ENCODE assay signal across 9 cellular contexts in the genomic region with DNA sequence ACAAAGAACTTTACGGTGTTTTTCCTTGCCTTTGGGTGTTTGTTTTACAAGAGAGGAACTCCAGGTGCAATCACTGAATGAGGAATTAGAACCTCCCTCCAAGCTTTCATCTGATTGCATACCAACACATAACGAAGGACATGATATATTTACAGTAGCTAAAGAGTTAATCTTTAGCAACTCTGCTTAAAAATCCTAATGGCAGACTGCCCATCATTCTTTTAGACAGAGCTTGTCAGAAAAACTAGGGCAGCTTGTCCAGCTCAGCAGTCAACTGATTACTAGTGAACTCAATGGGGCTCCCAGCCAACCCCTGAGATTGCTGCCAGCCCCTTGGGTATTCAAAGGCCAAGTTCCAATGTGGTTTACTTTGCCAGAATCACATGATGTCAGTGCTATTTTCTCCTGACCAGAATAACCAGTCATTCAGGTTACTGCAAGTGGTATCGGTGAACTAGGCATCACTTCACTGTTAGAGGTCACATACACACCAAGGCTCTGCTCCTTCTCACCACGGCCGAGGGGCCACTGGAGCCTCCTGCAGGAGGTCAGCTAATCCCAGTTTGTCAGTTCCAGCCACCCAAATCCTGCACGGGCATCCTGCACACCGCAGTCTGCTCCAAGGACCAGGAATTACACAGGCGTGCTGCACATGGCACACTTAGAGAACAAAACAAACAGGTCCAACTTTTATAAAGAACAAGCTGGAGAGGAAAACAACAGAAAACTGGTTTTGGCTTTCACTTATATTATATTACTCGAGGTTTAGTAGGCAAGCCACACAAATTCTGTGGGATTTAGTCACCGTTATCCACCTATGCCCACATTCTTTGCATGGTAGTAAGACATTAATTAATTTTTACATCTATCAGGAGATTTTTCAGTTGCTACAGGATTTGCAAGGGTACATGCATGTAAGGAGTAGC.
A peak's percentile ranks its signal among the peaks of the same experiment; 100 is the strongest.
DNase-seq lines count a peak whose midpoint lies in the region; ATAC-seq and TF ChIP-seq lines count a peak whose summit lies in the region.
"Had no signal": no experiment of that assay in that cellular context is flagged by ENCODE, and none has a peak within 500 bp of the region (broad histone marks: within the 10 kb centered on the region; RNA-seq: fewer than 3 reads in every experiment).

No MANE protein-coding gene starts in this region.

- H3K14ac ChIP-seq in IMR-90 (replicated peaks; ENCODE audit: low read depth, low read length) = no peak overlapping the region

- no peaks in the 10 kb centered on the region for H3K9me1 ChIP-seq in IMR-90 (ENCODE audit: insufficient read depth, low read length)

- no peak overlapping the region for H2AK5ac ChIP-seq in IMR-90 (ENCODE audit: low read depth, low read length)

- TF ChIP-seq POLR2A in IMR-90 (IDR thresholded peaks at IDR 0.05; ENCODE audit: low read depth, low read length) = no peak

- TF ChIP-seq CTCF in A673 (conservative IDR thresholded peaks at IDR 0.05; ENCODE audit: low read depth, low read length) (no peak), IMR-90 (conservative IDR thresholded peaks at IDR 0.05; ENCODE audit: low read depth, low read length) (no peak), brain microvascular endothelial cell (IDR thresholded peaks at IDR 0.05; ENCODE audit: low read depth, low read length, missing control alignments) (no peak)

- no peak overlapping the region for H2AK9ac ChIP-seq in IMR-90 (replicated peaks; ENCODE audit: low read depth, low read length, poor library complexity)

- CTCF ChIA-PET in A673 (lab: Charles Lee) = no interaction called here
- CTCF ChIA-PET in IMR-90 (lab: Yijun Ruan, JAX) = no interaction called here
- CTCF ChIA-PET in activated naive CD4-positive, alpha-beta T cell treated with anti-CD3 and anti-CD28 coated beads, Interleukin-2, amount 10 ng/mL, durations not matched to agents 7 days and 5 days (lab: Charles Lee) = no interaction called here
- CTCF ChIA-PET in activated CD8-positive, alpha-beta T cell treated with anti-CD3 and anti-CD28 coated beads, Interleukin-2, amount 10 ng/mL, durations not matched to agents 7 days and 5 days (lab: Charles Lee) = no interaction called here

- no peak overlapping the region for H2BK120ac ChIP-seq in IMR-90 (ENCODE audit: low read depth, low read length)

- H3K27ac Mint-ChIP-seq in activated naive CD4-positive, alpha-beta T cell treated with anti-CD3 and anti-CD28 coated beads, Interleukin-2, amount 10 ng/mL, durations not matched to agents 7 days and 5 days = no peak overlapping the region
- H3K27ac Mint-ChIP-seq in activated CD8-positive, alpha-beta T cell treated with anti-CD3 and anti-CD28 coated beads, Interleukin-2, amount 10 ng/mL, durations not matched to agents 7 days and 5 days = no peak overlapping the region

- intact Hi-C loops in A673 (cut with micrococcal nuclease; ENCODE audit: unreplicated experiment) = no loop called here
- intact Hi-C loops in IMR-90 (cut with micrococcal nuclease) = loop anchor here (10.0 kb wide), 1 partner anchor 163 kb away; no protein-coding TSS in a partner anchor

- peak; percentile 63 for ATAC-seq in IMR-90 (ENCODE audit: low read depth)
- no peak for ATAC-seq in activated CD8-positive, alpha-beta T cell treated with anti-CD3 and anti-CD28 coated beads, Interleukin-2, amount 10 ng/mL, durations not matched to agents 7 days and 5 days

- H3K4me3 ChIP-seq in A673 (ENCODE audit: low read depth, low read length, poor library complexity, severe bottlenecking) (no peak overlapping the region), IMR-90 (ENCODE audit: insufficient read depth, low read depth, low read length) (no peak overlapping the region), brain microvascular endothelial cell (ENCODE audit: low read depth, low read length) (no peak overlapping the region), subcutaneous abdominal adipose tissue (ENCODE audit: low read depth in 1 of 5, low read length in 5 of 5) (peak overlapping the region; percentile 4 to 51 (median 42))

- H3K4ac ChIP-seq in IMR-90 (ENCODE audit: low read depth, low read length) = no peak overlapping the region

- H3K27ac ChIP-seq in A673 (ENCODE audit: low read depth, low read length, poor library complexity, severe bottlenecking) (no peak overlapping the region), IMR-90 (ENCODE audit: insufficient read depth, low read length) (no peak overlapping the region), brain microvascular endothelial cell (peak overlapping the region; percentile 14), subcutaneous abdominal adipose tissue (ENCODE audit: low read depth, low read length) (peak overlapping the region; percentile 84)

- no peak overlapping the region for H3K18ac ChIP-seq in IMR-90 (ENCODE audit: low read depth, low read length)

- no peaks in the 10 kb centered on the region for H3K9me3 Mint-ChIP-seq in activated naive CD4-positive, alpha-beta T cell treated with anti-CD3 and anti-CD28 coated beads, Interleukin-2, amount 10 ng/mL, durations not matched to agents 7 days and 5 days
- H3K9me3 Mint-ChIP-seq in activated CD8-positive, alpha-beta T cell treated with anti-CD3 and anti-CD28 coated beads, Interleukin-2, amount 10 ng/mL, durations not matched to agents 7 days and 5 days (ENCODE audit: insufficient read depth) = no peaks in the 10 kb centered on the region

- no peak overlapping the region for H3K23ac ChIP-seq in IMR-90 (ENCODE audit: low read depth, low read length)

- 0 out of 4 replicates have a peak overlapping the region, but pooled peaks of 1 of the 2 experiments have one; percentile 22 for H4K8ac ChIP-seq in IMR-90 (ENCODE audit: low read depth in 2 of 2, low read length in 2 of 2)

- H4K20me1 ChIP-seq in IMR-90 (ENCODE audit: insufficient read depth, low read length) = no peaks in the 10 kb centered on the region

- H4K91ac ChIP-seq in IMR-90 (ENCODE audit: insufficient read depth, low read depth, low read length) = no peak overlapping the region

- H2BK15ac ChIP-seq in IMR-90 (ENCODE audit: low read depth, low read length) = no peak overlapping the region

- no peaks in the 10 kb centered on the region for H3K36me3 Mint-ChIP-seq in activated naive CD4-positive, alpha-beta T cell treated with anti-CD3 and anti-CD28 coated beads, Interleukin-2, amount 10 ng/mL, durations not matched to agents 7 days and 5 days
- no peaks in the 10 kb centered on the region for H3K36me3 Mint-ChIP-seq in activated CD8-positive, alpha-beta T cell treated with anti-CD3 and anti-CD28 coated beads, Interleukin-2, amount 10 ng/mL, durations not matched to agents 7 days and 5 days (ENCODE audit: low read depth)

- POLR2A ChIA-PET in A673 (lab: Charles Lee; ENCODE audit: low non-redundant PET) (no interaction called here), IMR-90 (lab: Charles Lee; ENCODE audit: unreplicated experiment) (no interaction called here)
- POLR2A ChIA-PET in activated CD8-positive, alpha-beta T cell treated with anti-CD3 and anti-CD28 coated beads, Interleukin-2, amount 10 ng/mL, durations not matched to agents 7 days and 5 days (lab: Charles Lee) = no interaction called here

- H3K4me1 ChIP-seq in A673 (ENCODE audit: insufficient read depth, low read length, poor library complexity, severe bottlenecking) = peaks cover 12% of the 10 kb centered on the region
- H3K4me1 ChIP-seq in IMR-90 (ENCODE audit: control insufficient read depth, insufficient read depth, low read length) = peaks cover 3% of the 10 kb centered on the region
- peaks cover 7 to 38% (median 27%) of the 10 kb centered on the region in 5 donors for H3K4me1 ChIP-seq in subcutaneous abdominal adipose tissue (ENCODE audit: control insufficient read depth in 5 of 5, insufficient read depth in 5 of 5, low read length in 5 of 5)

- in situ Hi-C loops in IMR-90 (cut with MboI; ENCODE audit: low sequenced_read_pairs) (no loop called here), brain microvascular endothelial cell (cut with HindIII; ENCODE audit: low pct_ligation_motif_present, low sequenced_read_pairs) (no loop called here)

- TF ChIP-seq RAD21 in IMR-90 (IDR thresholded peaks at IDR 0.05; ENCODE audit: low read length) = no peak

- no peak overlapping the region for H3K9ac ChIP-seq in IMR-90 (ENCODE audit: low read depth, low read length)
- H3K9ac ChIP-seq in subcutaneous abdominal adipose tissue (ENCODE audit: low read length in 5 of 5) = no peak overlapping the region

- peak overlapping the region; percentile 11 for H2BK5ac ChIP-seq in IMR-90 (ENCODE audit: low read depth, low read length, poor library complexity, severe bottlenecking)

- no peaks in the 10 kb centered on the region for H3K27me3 Mint-ChIP-seq in activated naive CD4-positive, alpha-beta T cell treated with anti-CD3 and anti-CD28 coated beads, Interleukin-2, amount 10 ng/mL, durations not matched to agents 7 days and 5 days
- H3K27me3 Mint-ChIP-seq in activated CD8-positive, alpha-beta T cell treated with anti-CD3 and anti-CD28 coated beads, Interleukin-2, amount 10 ng/mL, durations not matched to agents 7 days and 5 days (ENCODE audit: low read depth) = no peaks in the 10 kb centered on the region

- no peak overlapping the region for H3K4me3 Mint-ChIP-seq in activated naive CD4-positive, alpha-beta T cell treated with anti-CD3 and anti-CD28 coated beads, Interleukin-2, amount 10 ng/mL, durations not matched to agents 7 days and 5 days
- no peak overlapping the region for H3K4me3 Mint-ChIP-seq in activated CD8-positive, alpha-beta T cell treated with anti-CD3 and anti-CD28 coated beads, Interleukin-2, amount 10 ng/mL, durations not matched to agents 7 days and 5 days

- no peak overlapping the region for H2BK20ac ChIP-seq in IMR-90 (ENCODE audit: low read depth, low read length)

- H3K36me3 ChIP-seq in A673 (ENCODE audit: insufficient read depth, low read length, poor library complexity, severe bottlenecking) = no peaks in the 10 kb centered on the region
- H3K36me3 ChIP-seq in IMR-90 (ENCODE audit: control insufficient read depth, insufficient read depth, low read length) = no peaks in the 10 kb centered on the region
- H3K36me3 ChIP-seq in brain microvascular endothelial cell (replicated peaks) = no peaks in the 10 kb centered on the region
- peaks cover 0 to 3% (median 0%) of the 10 kb centered on the region in 5 donors for H3K36me3 ChIP-seq in subcutaneous abdominal adipose tissue (ENCODE audit: control insufficient read depth in 5 of 5, insufficient read depth in 5 of 5, low read length in 5 of 5)

- DNase-seq in A673 (ENCODE audit: low spot score) = peak; percentile 16
- DNase-seq in IMR-90 = peak; percentile 68
- peak; percentile 84 for DNase-seq in brain microvascular endothelial cell
- DNase-seq in islet precursor cell = peak; percentile 93
- DNase-seq in activated naive CD4-positive, alpha-beta T cell treated with anti-CD3 and anti-CD28 coated beads, Interleukin-2, amount 10 ng/mL, durations not matched to agents 7 days and 5 days = no peak
- no peak for DNase-seq in activated CD8-positive, alpha-beta T cell treated with anti-CD3 and anti-CD28 coated beads, Interleukin-2, amount 10 ng/mL, durations not matched to agents 7 days and 5 days
- DNase-seq in central memory CD4-positive, alpha-beta T cell = no peak
- DNase-seq: DND-41 had no signal

- BruUV-seq in A673 (replicated peaks; lab: Mats Ljungman, UMichigan) (no TSS peak), IMR-90 (replicated peaks; lab: Mats Ljungman, UMichigan) (no TSS peak)

- no peaks in the 10 kb centered on the region for H3K27me3 ChIP-seq in A673 (replicated peaks; ENCODE audit: insufficient read depth, low read depth, low read length, poor library complexity)
- H3K27me3 ChIP-seq in IMR-90 (ENCODE audit: control insufficient read depth, insufficient read depth, low read length) = peaks cover 7% of the 10 kb centered on the region
- no peaks in the 10 kb centered on the region for H3K27me3 ChIP-seq in brain microvascular endothelial cell (replicated peaks)
- H3K27me3 ChIP-seq in subcutaneous abdominal adipose tissue (ENCODE audit: control insufficient read depth in 5 of 5, insufficient read depth in 4 of 5, low read length in 5 of 5) = no peaks in the 10 kb centered on the region

- H3K4me1 Mint-ChIP-seq in activated naive CD4-positive, alpha-beta T cell treated with anti-CD3 and anti-CD28 coated beads, Interleukin-2, amount 10 ng/mL, durations not matched to agents 7 days and 5 days = no peaks in the 10 kb centered on the region
- H3K4me1 Mint-ChIP-seq in activated CD8-positive, alpha-beta T cell treated with anti-CD3 and anti-CD28 coated beads, Interleukin-2, amount 10 ng/mL, durations not matched to agents 7 days and 5 days (ENCODE audit: low read depth) = no peaks in the 10 kb centered on the region

- no peak overlapping the region for H2AFZ ChIP-seq in IMR-90 (replicated peaks; ENCODE audit: low read length, poor library complexity)

- no peak overlapping the region for H3K56ac ChIP-seq in IMR-90 (ENCODE audit: extremely low read depth, insufficient read depth, low read length)

- H3K4me2 ChIP-seq in IMR-90 (ENCODE audit: low read depth, low read length) = peak overlapping the region; percentile 38

- WGBS in IMR-90 (ENCODE audit: extremely low coverage in 2 of 2, insufficient read length in 1 of 2), 2 experiments = 0% methylated on average over 3 of the region's 10 CpGs; no CpG with 5 or more reads in 1 of the 2 experiments

- H3K9me3 ChIP-seq in A673 (ENCODE audit: low read depth, low read length, poor library complexity, severe bottlenecking) (no peaks in the 10 kb centered on the region), IMR-90 (ENCODE audit: control insufficient read depth, insufficient read depth, low read length) (no peaks in the 10 kb centered on the region), subcutaneous abdominal adipose tissue (ENCODE audit: control insufficient read depth in 5 of 5, low read length in 5 of 5) (no peaks in the 10 kb centered on the region)

- no peak overlapping the region for H4K5ac ChIP-seq in IMR-90 (ENCODE audit: low read depth, low read length)

- dilution Hi-C loops in IMR-90 (cut with HindIII; ENCODE audit: low sequenced_read_pairs, unreplicated experiment) = no loop called here

- H3K79me1 ChIP-seq in IMR-90 (ENCODE audit: low read depth in 1 of 2, low read length in 2 of 2) = no peaks in the 10 kb centered on the region

Comparison
In these comparisons a context has a peak if more than half of its experiments do, and no peak if none do; other contexts are left out.
1. DNase-seq: peak in A673 (single experiment), IMR-90 (single experiment), brain microvascular endothelial cell (single experiment) and islet precursor cell (single experiment); none in activated naive CD4-positive, alpha-beta T cell treated with anti-CD3 and anti-CD28 coated beads, Interleukin-2, amount 10 ng/mL, durations not matched to agents 7 days and 5 days (single experiment), activated CD8-positive, alpha-beta T cell treated with anti-CD3 and anti-CD28 coated beads, Interleukin-2, amount 10 ng/mL, durations not matched to agents 7 days and 5 days (single experiment) and central memory CD4-positive, alpha-beta T cell (single experiment).
2. H3K27ac ChIP-seq: peak in brain microvascular endothelial cell (single experiment) and subcutaneous abdominal adipose tissue (single experiment); none in A673 (single experiment) and IMR-90 (single experiment).
3. H3K4me3 ChIP-seq: peak in subcutaneous abdominal adipose tissue (5 of 5); none in A673 (single experiment), IMR-90 (single experiment) and brain microvascular endothelial cell (single experiment).